ENCODE assay signal across 17 cellular contexts in the genomic region with DNA sequence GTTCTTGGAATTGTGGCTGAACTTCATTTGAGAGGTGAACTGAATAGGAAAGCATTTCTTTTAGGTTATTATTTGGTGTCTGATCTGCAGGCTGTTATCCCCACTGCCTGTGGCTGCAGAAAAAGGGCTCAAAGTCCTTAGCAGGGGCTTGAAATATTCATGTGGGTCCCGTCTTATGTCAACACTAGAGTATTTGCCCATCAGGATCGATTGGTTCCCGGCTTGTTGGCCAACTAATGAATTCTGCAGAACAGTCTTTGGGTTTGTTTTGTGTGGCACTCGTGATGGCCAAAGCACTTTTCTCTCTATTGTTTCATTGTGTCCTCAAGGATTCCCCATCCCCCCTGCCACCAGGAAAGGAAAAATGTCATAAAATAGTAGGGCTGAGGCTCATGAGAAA.
"Had no signal": no experiment of that assay in that cellular context is flagged by ENCODE, and none has a peak within 500 bp of the region (broad histone marks: within the 10 kb centered on the region; RNA-seq: fewer than 3 reads in every experiment).

No MANE protein-coding gene starts in this region.

- DNase-seq: activated T-cell treated with anti-CD3 and anti-CD28 coated beads, Interleukin-2, amount 50 U/mL, for 24 hours; aorta; heart left ventricle; mesenchymal stem cell; nephron progenitor cell; stimulated activated CD4-positive, alpha-beta T cell treated with anti-CD3 and anti-CD28 coated beads, Interleukin-12 subunit alpha, Interleukin-12 subunit beta, amount 100 ng/mL, for 4 hours; stimulated activated CD4-positive, alpha-beta T cell treated with anti-CD3 and anti-CD28 coated beads, Interleukin-4, amount 100 ng/mL, for 4 hours; stimulated activated naive CD8-positive, alpha-beta T cell treated with anti-CD3 and anti-CD28 coated beads, Interleukin-15, Interleukin-2, amounts not matched to agents 100 U/mL and 50 U/mL, for 24 hours; T1000; thyroid gland had no signal

- H3K4me1 ChIP-seq: gastroesophageal sphincter, right atrium auricular region, thyroid gland had no signal

- ATAC-seq: activated naive CD4-positive, alpha-beta T cell treated with anti-CD3 and anti-CD28 coated beads, Interleukin-2, amount 50 U/mL, for 72 hours; activated T-helper 17 cell treated with anti-CD3 and anti-CD28 coated beads, Interleukin-2, amount 50 U/mL, for 72 hours; gastroesophageal sphincter; stimulated activated naive CD8-positive, alpha-beta T cell treated with anti-CD3 and anti-CD28 coated beads, Interleukin-15, Interleukin-2, amounts not matched to agents 100 U/mL and 50 U/mL, for 24 hours; WTC11 had no signal

- H3K36me3 ChIP-seq: gastroesophageal sphincter, thyroid gland had no signal

- H3K27ac ChIP-seq: epithelial cell of prostate, gastroesophageal sphincter, heart left ventricle, right atrium auricular region, thyroid gland had no signal

- H3K9me3 ChIP-seq: gastroesophageal sphincter, heart left ventricle, right atrium auricular region, thyroid gland had no signal

- H3K27me3 ChIP-seq: heart left ventricle, right atrium auricular region, thyroid gland had no signal

- FAIRE-seq: islet of Langerhans had no signal

- H3K4me3 ChIP-seq: gastroesophageal sphincter, heart left ventricle, right atrium auricular region, thyroid gland had no signal
